8 cellular contexts compared by ENCODE assay signal in genomic region chr9:78704153-78704552, GRCh38.
DNase-seq lines count a peak whose midpoint lies in the region; ATAC-seq, FAIRE-seq and TF ChIP-seq lines count a peak whose summit lies in the region.
"Not testable (repeated sequence)": the region's sequence is repeated elsewhere in the genome, so short reads cannot be mapped to it uniquely, and the experiment has no call there.

No MANE protein-coding gene starts in this region.

- not testable (repeated sequence) for DNase-seq in BJ (ENCODE audit: low read depth); endothelial cell of umbilical vein (ENCODE audit: low read depth, low spot score); left lobe of liver (ENCODE audit: low spot score); smooth muscle cell (lab: John Stamatoyannopoulos, UW; ENCODE audit: unreplicated experiment)
- peak; percentile 23 to 29 for DNase-seq in Kasumi-1 (lab: John Stamatoyannopoulos, UW)
- peak; percentile 66 for DNase-seq in WTC11 (ENCODE audit: low spot score)

- intact Hi-C loops in endothelial cell of umbilical vein (cut with micrococcal nuclease) = loop anchor here (5.0 kb wide), 1 partner anchor 102 kb away; no protein-coding TSS in a partner anchor

- not testable (repeated sequence) for H3K36me3 Mint-ChIP-seq in WTC11

- H3K4me2 ChIP-seq in OCI-LY1 (ENCODE audit: low read length); endothelial cell of umbilical vein (ENCODE audit: insufficient read depth, low read length); smooth muscle cell: not testable (repeated sequence)

- H3K9me3 ChIP-seq in OCI-LY1 (ENCODE audit: low read length); endothelial cell of umbilical vein (replicated peaks; ENCODE audit: control insufficient read depth, insufficient read depth, low read length); smooth muscle cell (replicated peaks; ENCODE audit: low read depth): not testable (repeated sequence)

- H3K4me3 Mint-ChIP-seq in WTC11 = not testable (repeated sequence)

- H3K9me3 Mint-ChIP-seq in WTC11 = peaks cover 11% of the 10 kb centered on the region; the same call in 1 of the 2 replicates

- BruUV-seq in endothelial cell of umbilical vein (replicated peaks; lab: Mats Ljungman, UMichigan) = not testable (repeated sequence)

- H3K27ac ChIP-seq in OCI-LY1 (ENCODE audit: low read depth, low read length, poor library complexity, severe bottlenecking); endothelial cell of umbilical vein (ENCODE audit: insufficient read depth, low read depth, low read length); smooth muscle cell (ENCODE audit: low read depth): not testable (repeated sequence)

- H3K9ac ChIP-seq in OCI-LY1 (ENCODE audit: low read length); endothelial cell of umbilical vein (replicated peaks; ENCODE audit: extremely low read depth, insufficient read depth, low read length); smooth muscle cell (ENCODE audit: low read depth): not testable (repeated sequence)

- ATAC-seq in WTC11 = peak; percentile 96
- ATAC-seq in left lobe of liver = peak; percentile 55

- H3K79me2 ChIP-seq in OCI-LY1 (ENCODE audit: insufficient read depth, low read length); endothelial cell of umbilical vein (ENCODE audit: control insufficient read depth, insufficient read depth, low read length); smooth muscle cell (ENCODE audit: low read depth): not testable (repeated sequence)

- TF ChIP-seq CTCF in BJ (IDR thresholded peaks at IDR 0.05; ENCODE audit: insufficient read depth, low read depth, low read length) = 0 out of 2 replicates have a peak, but pooled peaks have one; percentile 16
- TF ChIP-seq CTCF in GM12873 (IDR thresholded peaks at IDR 0.05; ENCODE audit: insufficient read depth, low read depth, low read length, missing control alignments) = peak; percentile 37
- TF ChIP-seq CTCF in OCI-LY1 (IDR thresholded peaks at IDR 0.05; ENCODE audit: low read length) = peak; percentile 34
- not testable (repeated sequence) for TF ChIP-seq CTCF in WTC11 (IDR thresholded peaks at IDR 0.05)
- TF ChIP-seq CTCF in endothelial cell of umbilical vein (IDR thresholded peaks at IDR 0.05; ENCODE audit: extremely low read depth in 1 of 2, insufficient read depth in 1 of 2, low read depth in 1 of 2, low read length in 2 of 2) = peak in 1 of 2 donors; percentile 25
- peak; percentile 29 for TF ChIP-seq CTCF in smooth muscle cell (IDR thresholded peaks at IDR 0.05; ENCODE audit: borderline replicate concordance, insufficient read depth, poor library complexity, severe bottlenecking)

- whole genome bisulfite sequencing in smooth muscle cell (ENCODE audit: low lambda C conversion rate) = 81% methylated on average over 4 of the region's 4 CpGs

- H3K9me2 ChIP-seq in OCI-LY1 (ENCODE audit: low read depth, low read length) = not testable (repeated sequence)

- not testable (repeated sequence) for H2AFZ ChIP-seq in OCI-LY1 (ENCODE audit: low read length); endothelial cell of umbilical vein (ENCODE audit: low read depth, low read length); smooth muscle cell (ENCODE audit: low read depth)

- TF ChIP-seq POLR2A in endothelial cell of umbilical vein (IDR thresholded peaks at IDR 0.05; ENCODE audit: low read depth, low read length) = not testable (repeated sequence)

- H3K27me3 ChIP-seq in BJ (ENCODE audit: control insufficient read depth, insufficient read depth, low read length); OCI-LY1 (ENCODE audit: insufficient read depth, low read length); endothelial cell of umbilical vein (ENCODE audit: control insufficient read depth in 2 of 2, insufficient read depth in 2 of 2, low read length in 2 of 2); smooth muscle cell (ENCODE audit: low read depth): not testable (repeated sequence)

- CTCF ChIA-PET in BJ (lab: Yijun Ruan, JAX) (interaction anchor here (0.9 to 1.3 kb wide), 2 partner anchors 9 to 10 kb away, joined by 3 to 4 read pairs; no protein-coding TSS in a partner anchor), WTC11 (lab: Charles Lee) (interaction anchor here (0.6 to 1.5 kb wide), 23 partner anchors 9 to 551 kb away, joined by 3 to 12 read pairs (median 4); no protein-coding TSS in a partner anchor), endothelial cell of umbilical vein (lab: Charles Lee) (interaction anchor here (0.7 to 1.1 kb wide), 2 partner anchors 104 to 431 kb away, joined by 3 to 5 read pairs; no protein-coding TSS in a partner anchor)

- POLR2A ChIA-PET in BJ (lab: Charles Lee); WTC11 (lab: Charles Lee); endothelial cell of umbilical vein (lab: Charles Lee): not testable (repeated sequence)

- not testable (repeated sequence) for H3K9me1 ChIP-seq in endothelial cell of umbilical vein (replicated peaks; ENCODE audit: control insufficient read depth, extremely low read depth, insufficient read depth, low read length)

- H3K4me1 Mint-ChIP-seq in WTC11 = not testable (repeated sequence)

- not testable (repeated sequence) for H4K20me1 ChIP-seq in OCI-LY1 (ENCODE audit: insufficient read depth, low read length); endothelial cell of umbilical vein (replicated peaks; ENCODE audit: control insufficient read depth, extremely low read depth, insufficient read depth, low read length); smooth muscle cell (ENCODE audit: low read depth)

- not testable (repeated sequence) for H3K4me1 ChIP-seq in OCI-LY1 (ENCODE audit: insufficient read depth, low read length, severe bottlenecking); endothelial cell of umbilical vein (ENCODE audit: control insufficient read depth, extremely low read depth, insufficient read depth, low read length)
- peaks cover 12% of the 10 kb centered on the region for H3K4me1 ChIP-seq in smooth muscle cell (ENCODE audit: low read depth)

- H3F3A ChIP-seq in OCI-LY1 (ENCODE audit: insufficient read depth, low read length); smooth muscle cell (ENCODE audit: low read depth): not testable (repeated sequence)

- not testable (repeated sequence) for H3K27me3 Mint-ChIP-seq in WTC11 (ENCODE audit: low read depth)

- H3K27ac Mint-ChIP-seq in WTC11 = 0 out of 2 replicates have a peak overlapping the region, but pooled peaks have one; percentile 48

- peak; percentile 35 for FAIRE-seq in endothelial cell of umbilical vein (lab: Jason Lieb, UNC)

- not testable (repeated sequence) for H3K36me3 ChIP-seq in BJ (ENCODE audit: control insufficient read depth, insufficient read depth, low read length); OCI-LY1 (ENCODE audit: insufficient read depth, low read length); endothelial cell of umbilical vein (ENCODE audit: control insufficient read depth in 2 of 2, extremely low read depth in 1 of 2, insufficient read depth in 2 of 2, low read length in 2 of 2); smooth muscle cell (ENCODE audit: low read depth)

- not testable (repeated sequence) for H3K4me3 ChIP-seq in BJ (ENCODE audit: low read depth, low read length); OCI-LY1 (ENCODE audit: low read depth, low read length, poor library complexity, severe bottlenecking); endothelial cell of umbilical vein (replicated peaks in 1 of 3; ENCODE audit: insufficient read depth in 1 of 3, low read depth in 1 of 3, low read length in 3 of 3); smooth muscle cell

- dilution Hi-C loops in endothelial cell of umbilical vein (cut with MboI; ENCODE audit: extremely low pct_ligation_motif_present, low sequenced_read_pairs) = not testable (repeated sequence)

TF ChIP-seq in WTC11, 78 proteins besides CTCF, POLR2A, EP300 and RAD21:
- TF ChIP-seq MAX (CRISPR knock-in tag; IDR thresholded peaks at IDR 0.05) = peak; percentile 48; the same call in 1 of the 2 replicates
TF ChIP-seq in WTC11: peak in this region for 1; not testable (repeated sequence) for 77.
